In the genomic region with DNA sequence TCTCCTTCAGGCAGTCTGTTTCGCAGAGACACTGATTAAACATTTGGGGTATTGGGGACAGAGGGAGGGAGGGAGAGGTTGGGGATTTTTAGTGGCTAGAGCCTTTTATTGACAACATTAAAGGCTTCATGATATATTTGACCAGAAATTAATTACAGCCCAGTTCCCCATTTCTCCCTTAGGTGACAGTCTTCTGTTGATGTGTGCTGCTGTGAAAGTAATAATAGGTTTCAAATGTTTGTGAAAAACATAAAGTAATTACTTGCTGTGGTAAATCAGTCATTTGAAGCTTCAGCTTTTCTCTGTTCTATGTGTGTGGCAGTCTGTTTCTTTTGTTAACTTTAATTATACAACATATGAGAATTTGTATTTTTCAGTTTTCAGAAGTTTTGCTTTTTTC, we compare ENCODE assay signal across 1 cellular context.
TF ChIP-seq lines count a peak whose summit lies in the region.

No MANE protein-coding gene starts in this region.

TF ChIP-seq in GM23338, 12 proteins besides CTCF, POLR2A, EP300 and RAD21 (continued from another document):
- TF ChIP-seq ZNF462 (CRISPR knock-in tag; IDR thresholded peaks at IDR 0.05) = no peak
